Comparison of ENCODE assay signal across 19 cellular contexts in the genomic region with DNA sequence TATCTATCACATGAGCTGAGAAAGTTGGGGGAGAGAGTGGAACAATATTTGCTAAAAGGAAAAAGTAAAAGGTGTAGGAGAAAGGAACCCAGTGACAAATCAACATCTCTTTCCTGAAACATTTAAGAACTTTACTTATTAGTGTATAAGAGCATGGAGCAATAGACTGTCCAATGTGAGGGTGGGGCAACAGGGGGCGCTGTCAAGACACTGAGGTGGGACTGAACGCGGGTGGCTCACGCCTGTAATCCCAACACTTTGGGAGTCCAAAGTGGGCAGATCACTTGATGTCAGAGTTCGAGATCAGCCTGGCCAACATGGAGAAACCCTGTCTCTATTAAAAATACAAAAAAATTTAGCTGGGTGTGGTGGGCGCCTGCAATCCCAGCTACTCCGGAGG. TPM values are rescaled to one million over a fixed set of nuclear protein-coding genes. Genes with fewer than 3 reads are reported as not detected.
DNase-seq lines count a peak whose midpoint lies in the region; ATAC-seq, FAIRE-seq and TF ChIP-seq lines count a peak whose summit lies in the region.
"Had no signal": no experiment of that assay in that cellular context is flagged by ENCODE, and none has a peak within 500 bp of the region (broad histone marks: within the 10 kb centered on the region; RNA-seq: fewer than 3 reads in every experiment).

No MANE protein-coding gene starts in this region.

- no peak for FAIRE-seq in D721Med (lab: Jason Lieb, UNC)
- FAIRE-seq: GM12878 had no signal

- no peak overlapping the region for H3K27ac Mint-ChIP-seq in HFFc6
- no peak overlapping the region for H3K27ac Mint-ChIP-seq in activated T-helper 2 cell treated with anti-CD3 and anti-CD28 coated beads, Interferon-gamma antibody, Interleukin-2, Interleukin-4, amounts not matched to agents 10 μg/mL and 5 μg/mL and 100 μg/mL, durations not matched to agents 14 hours and 24 hours and 36 hours
- H3K27ac Mint-ChIP-seq: CD8-positive, alpha-beta memory T cell; T-cell had no signal

- no peak overlapping the region for H3K4me3 Mint-ChIP-seq in HFFc6
- no peak overlapping the region for H3K4me3 Mint-ChIP-seq in activated T-helper 2 cell treated with anti-CD3 and anti-CD28 coated beads, Interferon-gamma antibody, Interleukin-2, Interleukin-4, amounts not matched to agents 10 μg/mL and 5 μg/mL and 100 μg/mL, durations not matched to agents 14 hours and 24 hours and 36 hours (ENCODE audit: low read depth)
- H3K4me3 Mint-ChIP-seq: CD8-positive, alpha-beta memory T cell; T-cell had no signal

- H3K4me1 Mint-ChIP-seq in HFFc6 (ENCODE audit: low read depth) = peaks cover 27% of the 10 kb centered on the region
- H3K4me1 Mint-ChIP-seq in activated T-helper 2 cell treated with anti-CD3 and anti-CD28 coated beads, Interferon-gamma antibody, Interleukin-2, Interleukin-4, amounts not matched to agents 10 μg/mL and 5 μg/mL and 100 μg/mL, durations not matched to agents 14 hours and 24 hours and 36 hours (ENCODE audit: low read depth) = no peaks in the 10 kb centered on the region

- no peaks in the 10 kb centered on the region for H3K9me3 Mint-ChIP-seq in HFFc6
- no peaks in the 10 kb centered on the region for H3K9me3 Mint-ChIP-seq in activated T-helper 2 cell treated with anti-CD3 and anti-CD28 coated beads, Interferon-gamma antibody, Interleukin-2, Interleukin-4, amounts not matched to agents 10 μg/mL and 5 μg/mL and 100 μg/mL, durations not matched to agents 14 hours and 24 hours and 36 hours
- H3K9me3 Mint-ChIP-seq: CD8-positive, alpha-beta memory T cell; T-cell had no signal

- H3K27ac ChIP-seq in 22Rv1 = no peak overlapping the region
- H3K27ac ChIP-seq: GM23248, RWPE1 had no signal

- no peak for DNase-seq in D721Med (ENCODE audit: insufficient read length, low spot score)
- no peak for DNase-seq in HFFc6
- no peak for DNase-seq in choroid plexus epithelial cell (ENCODE audit: low read depth)
- DNase-seq in activated T-helper 2 cell treated with anti-CD3 and anti-CD28 coated beads, Interferon-gamma antibody, Interleukin-2, Interleukin-4, amounts not matched to agents 10 μg/mL and 5 μg/mL and 100 μg/mL, durations not matched to agents 14 hours and 24 hours and 36 hours (ENCODE audit: low spot score) = no peak
- no peak for DNase-seq in 8988T
- DNase-seq in UCSD-AML1 (lab: John Stamatoyannopoulos, UW; ENCODE audit: unreplicated experiment) = no peak
- DNase-seq: CD8-positive, alpha-beta memory T cell; DMS153; GM23248; Kasumi-1; NCI-H1436; NCI-H2081; NCI-H510A treated with DMSO at 0.1 percent for 48 hours; OCI-M1; T-cell had no signal

- no peak overlapping the region for H3K4me3 ChIP-seq in choroid plexus epithelial cell (ENCODE audit: low read depth, low read length)
- H3K4me3 ChIP-seq: GM12878, GM23248 had no signal

- no peak for ATAC-seq in HG02885 (IDR thresholded peaks at IDR 0.05; ENCODE audit: poor library complexity, unreplicated experiment)
- ATAC-seq: GM12878, T-cell had no signal

- intact Hi-C loops in activated T-helper 2 cell treated with anti-CD3 and anti-CD28 coated beads, Interferon-gamma antibody, Interleukin-2, Interleukin-4, amounts not matched to agents 10 μg/mL and 5 μg/mL and 100 μg/mL, durations not matched to agents 14 hours and 24 hours and 36 hours (cut with micrococcal nuclease) = no loop called here

- TF ChIP-seq CTCF in 22Rv1 (IDR thresholded peaks at IDR 0.05) (peak; percentile 21; the same call in 1 of the 2 replicates), D721Med (IDR thresholded peaks at IDR 0.05; ENCODE audit: insufficient read depth, missing control alignments) (peak; percentile 5), HFFc6 (IDR thresholded peaks at IDR 0.05) (peak; percentile 50), choroid plexus epithelial cell (conservative IDR thresholded peaks at IDR 0.05; ENCODE audit: low read depth, low read length) (peak; percentile 10)

- peaks cover 39% of the 10 kb centered on the region for H3K36me3 Mint-ChIP-seq in HFFc6 (ENCODE audit: low read depth)
- H3K36me3 Mint-ChIP-seq in activated T-helper 2 cell treated with anti-CD3 and anti-CD28 coated beads, Interferon-gamma antibody, Interleukin-2, Interleukin-4, amounts not matched to agents 10 μg/mL and 5 μg/mL and 100 μg/mL, durations not matched to agents 14 hours and 24 hours and 36 hours (ENCODE audit: low read depth) = peaks cover 5% of the 10 kb centered on the region

- no peaks in the 10 kb centered on the region for H3K27me3 Mint-ChIP-seq in HFFc6 (ENCODE audit: insufficient read depth)
- H3K27me3 Mint-ChIP-seq in activated T-helper 2 cell treated with anti-CD3 and anti-CD28 coated beads, Interferon-gamma antibody, Interleukin-2, Interleukin-4, amounts not matched to agents 10 μg/mL and 5 μg/mL and 100 μg/mL, durations not matched to agents 14 hours and 24 hours and 36 hours (ENCODE audit: low read depth) = no peaks in the 10 kb centered on the region
- H3K27me3 Mint-ChIP-seq: CD8-positive, alpha-beta memory T cell; T-cell had no signal

RNA-seq across cellular contexts. Expression of a gene that starts 21.2 kb away (rescaled TPM):
- total RNA-seq in HFFc6 (2021; fragmentation: NEBNext Ultra II Directional; extraction: Animal tissue kit (Norgen Biotek cat#: 25700)) = 10 to 100 TPM in 4 of 6 experiments, 1 to 10 TPM in 2; 9.7 to 13.5 (median 11.2) TPM
- total RNA-seq in activated T-helper 2 cell treated with anti-CD3 and anti-CD28 coated beads, Interferon-gamma antibody, Interleukin-2, Interleukin-4, amounts not matched to agents 10 μg/mL and 5 μg/mL and 100 μg/mL, durations not matched to agents 14 hours and 24 hours and 36 hours = 8.8 and 9.4 TPM in 2 replicates

RNA-seq across cellular contexts. Expression of a gene that starts 49.4 kb away (rescaled TPM):
- under 1 TPM in 2 of 6 experiments, not detected in 4; 0.18 to 0.26 TPM for total RNA-seq in HFFc6 (2021; fragmentation: NEBNext Ultra II Directional; extraction: Animal tissue kit (Norgen Biotek cat#: 25700))
- total RNA-seq in activated T-helper 2 cell treated with anti-CD3 and anti-CD28 coated beads, Interferon-gamma antibody, Interleukin-2, Interleukin-4, amounts not matched to agents 10 μg/mL and 5 μg/mL and 100 μg/mL, durations not matched to agents 14 hours and 24 hours and 36 hours = not detected in 2 replicates
- total RNA-seq: CD8-positive, alpha-beta memory T cell; GM12878; GM23248 had no signal
